In genomic region chr2:36993841-36994620, GRCh38 we compare ENCODE assay signal across 27 cellular contexts.
"Had no signal": no experiment of that assay in that cellular context is flagged by ENCODE, and none has a peak within 500 bp of the region (broad histone marks: within the 10 kb centered on the region; RNA-seq: fewer than 3 reads in every experiment).

No MANE protein-coding gene starts in this region.

- ATAC-seq: gastroesophageal sphincter; left colon; natural killer cell; psoas muscle; stimulated activated naive B cell treated with anti-CD40 and anti-IgM and Interleukin-4, amounts not matched to agents 10 μg/mL and 1 μg/mL and 100 μg/mL, for 72 hours had no signal

- DNase-seq: activated CD4-positive, alpha-beta T cell treated with anti-CD3 and anti-CD28 coated beads for 4 hours; activated CD4-positive, alpha-beta T cell treated with anti-CD3 and anti-CD28 coated beads, Interleukin-2, amount 50 U/mL, for 4 hours; activated CD8-positive, alpha-beta memory T cell treated with anti-CD3 and anti-CD28 coated beads for 24 hours; activated effector memory CD4-positive, alpha-beta T cell treated with Interleukin-2 at 50 U/mL for 16 hours; activated naive CD4-positive, alpha-beta T cell treated with anti-CD3 and anti-CD28 coated beads for 36 hours; activated naive CD8-positive, alpha-beta T cell treated with anti-CD3 and anti-CD28 coated beads for 36 hours; amygdala; effector CD8-positive, alpha-beta T cell; hippocampal formation; kidney; left colon; natural killer cell; occipital lobe; psoas muscle; sigmoid colon; stimulated activated CD4-positive, alpha-beta T cell treated with anti-CD3 and anti-CD28 coated beads, Interleukin-1b, Interleukin-23, amount 100 ng/mL, for 48 hours; stimulated activated naive B cell treated with anti-CD40 and anti-IgM and Interleukin-4, amounts not matched to agents 10 μg/mL and 1 μg/mL and 100 μg/mL, for 72 hours; SW 1271; T-helper 9 cell; transverse colon had no signal

- H3K4me3 Mint-ChIP-seq: activated naive CD4-positive, alpha-beta T cell treated with anti-CD3 and anti-CD28 coated beads for 36 hours; activated naive CD8-positive, alpha-beta T cell treated with anti-CD3 and anti-CD28 coated beads for 36 hours; central memory CD8-positive, alpha-beta T cell; natural killer cell; neural progenitor cell; stimulated activated naive B cell treated with anti-CD40 and anti-IgM and Interleukin-4, amounts not matched to agents 10 μg/mL and 1 μg/mL and 100 μg/mL, for 72 hours; T-helper 1 cell treated with Interleukin-12 subunit alpha and Interleukin-12 subunit beta and Interleukin-4 antibody, amounts not matched to agents 30 μg/mL and 1 μg/mL, for 36 hours had no signal

- H3K27me3 ChIP-seq: gastroesophageal sphincter, neural progenitor cell, sigmoid colon, transverse colon had no signal

- H3K4me1 Mint-ChIP-seq: activated naive CD8-positive, alpha-beta T cell treated with anti-CD3 and anti-CD28 coated beads for 36 hours; central memory CD8-positive, alpha-beta T cell; natural killer cell; neural progenitor cell; stimulated activated naive B cell treated with anti-CD40 and anti-IgM and Interleukin-4, amounts not matched to agents 10 μg/mL and 1 μg/mL and 100 μg/mL, for 72 hours had no signal

- H3K9me3 Mint-ChIP-seq: activated naive CD4-positive, alpha-beta T cell treated with anti-CD3 and anti-CD28 coated beads for 36 hours; activated naive CD8-positive, alpha-beta T cell treated with anti-CD3 and anti-CD28 coated beads for 36 hours; central memory CD8-positive, alpha-beta T cell; natural killer cell; neural progenitor cell; stimulated activated naive B cell treated with anti-CD40 and anti-IgM and Interleukin-4, amounts not matched to agents 10 μg/mL and 1 μg/mL and 100 μg/mL, for 72 hours had no signal

- H3K4me3 ChIP-seq: gastroesophageal sphincter, neural progenitor cell, psoas muscle, sigmoid colon, smooth muscle cell, transverse colon had no signal

- H3K36me3 ChIP-seq: neural progenitor cell had no signal

- H2AFZ ChIP-seq: neural progenitor cell, parathyroid adenoma had no signal

- H3K9me3 ChIP-seq: gastroesophageal sphincter, psoas muscle, sigmoid colon, transverse colon had no signal

- H3K27ac Mint-ChIP-seq: activated naive CD4-positive, alpha-beta T cell treated with anti-CD3 and anti-CD28 coated beads for 36 hours; activated naive CD8-positive, alpha-beta T cell treated with anti-CD3 and anti-CD28 coated beads for 36 hours; natural killer cell; neural progenitor cell; stimulated activated naive B cell treated with anti-CD40 and anti-IgM and Interleukin-4, amounts not matched to agents 10 μg/mL and 1 μg/mL and 100 μg/mL, for 72 hours; T-helper 1 cell treated with Interleukin-12 subunit alpha and Interleukin-12 subunit beta and Interleukin-4 antibody, amounts not matched to agents 30 μg/mL and 1 μg/mL, for 36 hours had no signal

- H3K27ac ChIP-seq: gastroesophageal sphincter, neural progenitor cell, parathyroid adenoma, psoas muscle, sigmoid colon, transverse colon, VCaP had no signal

- H3K27me3 Mint-ChIP-seq: activated naive CD8-positive, alpha-beta T cell treated with anti-CD3 and anti-CD28 coated beads for 36 hours; central memory CD8-positive, alpha-beta T cell; stimulated activated naive B cell treated with anti-CD40 and anti-IgM and Interleukin-4, amounts not matched to agents 10 μg/mL and 1 μg/mL and 100 μg/mL, for 72 hours had no signal

- H3K79me2 ChIP-seq: parathyroid adenoma had no signal

- H3K4me1 ChIP-seq: gastroesophageal sphincter, neural progenitor cell, parathyroid adenoma, psoas muscle, sigmoid colon, transverse colon had no signal
